ENCODE assay signal across 1 cellular context in genomic region chr6:32075781-32076494, GRCh38.
TF ChIP-seq lines count a peak whose summit lies in the region.

No MANE protein-coding gene starts in this region.

TF ChIP-seq in HCT116, 20 proteins besides CTCF, POLR2A, EP300 and RAD21:
- TF ChIP-seq REST (IDR thresholded peaks at IDR 0.05; ENCODE audit: low read depth) (no peak), ZBTB33 (IDR thresholded peaks at IDR 0.05; ENCODE audit: extremely low read depth, insufficient replicate concordance, low read length) (no peak), FOSL1 (IDR thresholded peaks at IDR 0.05; ENCODE audit: low read depth) (no peak), TCF7L2 (IDR thresholded peaks at IDR 0.05; ENCODE audit: borderline replicate concordance, extremely low read depth, insufficient read depth, insufficient read length) (no peak), EGR1 (IDR thresholded peaks at IDR 0.05; ENCODE audit: low read depth) (no peak), SIN3A (IDR thresholded peaks at IDR 0.05; ENCODE audit: low read depth) (no peak), JUND (IDR thresholded peaks at IDR 0.05) (no peak), ELF1 (IDR thresholded peaks at IDR 0.05; ENCODE audit: borderline replicate concordance, low read depth) (no peak), SP1 (IDR thresholded peaks at IDR 0.05; ENCODE audit: low read depth) (no peak), EZH2 (IDR thresholded peaks at IDR 0.05) (no peak), ZNF274 (IDR thresholded peaks at IDR 0.05; ENCODE audit: low read depth, low read length) (no peak), POLR2AphosphoS5 (IDR thresholded peaks at IDR 0.05; ENCODE audit: low read depth, low read length) (no peak), ZFX (IDR thresholded peaks at IDR 0.05) (no peak), MAX (IDR thresholded peaks at IDR 0.05) (no peak)
